Comparison of ENCODE assay signal across 17 cellular contexts in the genomic region with DNA sequence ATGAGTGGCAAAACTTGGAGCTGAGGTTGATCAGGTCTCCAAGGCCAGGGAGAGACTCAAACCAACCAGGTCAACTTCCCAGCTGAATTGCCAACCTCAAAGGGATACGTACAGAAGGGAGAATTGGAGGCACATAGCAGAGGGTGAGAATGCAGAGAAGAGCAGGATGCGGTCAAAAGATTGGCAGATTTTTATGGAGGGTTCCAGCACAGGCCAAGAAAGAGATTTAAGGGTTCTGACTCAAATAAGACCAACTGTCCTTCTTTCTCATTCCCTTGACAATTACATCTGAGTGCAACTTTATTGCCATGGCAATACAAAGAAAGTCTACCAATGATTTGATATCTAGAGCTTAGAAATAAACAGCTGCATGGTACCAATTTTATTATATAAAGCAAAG. TPM values are rescaled to one million over a fixed set of nuclear protein-coding genes. Genes with fewer than 3 reads are reported as not detected.
"Had no signal": no experiment of that assay in that cellular context is flagged by ENCODE, and none has a peak within 500 bp of the region (broad histone marks: within the 10 kb centered on the region; RNA-seq: fewer than 3 reads in every experiment).

No MANE protein-coding gene starts in this region.

- DNase-seq: cortex of kidney; dorsolateral prefrontal cortex; effector CD8-positive, alpha-beta T cell; foreskin fibroblast; immature natural killer cell; kidney; left cardiac atrium; left ventricle myocardium inferior; lower lobe of right lung; natural killer cell; posterior cingulate gyrus; sigmoid colon; small intestine; stimulated activated CD4-positive, alpha-beta T cell treated with anti-CD3 and anti-CD28 coated beads, Interleukin-2, amount 100 ng/mL, for 48 hours; stimulated activated naive CD4-positive, alpha-beta T cell treated with Interleukin-2 at 50 U/mL for 16 hours; trophoblast cell had no signal

- H3K27ac ChIP-seq: left ventricle myocardium inferior, lower lobe of right lung had no signal

- H3K4me3 ChIP-seq: dorsolateral prefrontal cortex, left ventricle myocardium inferior, lower lobe of right lung, sigmoid colon had no signal

- H3K27me3 ChIP-seq: dorsolateral prefrontal cortex, sigmoid colon had no signal

- ATAC-seq: esophagus mucosa, left cardiac atrium, natural killer cell had no signal

- H3K36me3 ChIP-seq: left ventricle myocardium inferior, lower lobe of right lung, sigmoid colon had no signal

RNA-seq across cellular contexts. Expression of gene SCG5, which starts 33.2 kb away (rescaled TPM):
- total RNA-seq: left ventricle myocardium inferior, natural killer cell had no signal

RNA-seq across cellular contexts. Expression of gene GREM1, which starts 43.1 kb away (rescaled TPM):
- total RNA-seq: natural killer cell had no signal
